31 cellular contexts compared by ENCODE assay signal in genomic region chr20:17797579-17797978, GRCh38.
"Had no signal": no experiment of that assay in that cellular context is flagged by ENCODE, and none has a peak within 500 bp of the region (broad histone marks: within the 10 kb centered on the region; RNA-seq: fewer than 3 reads in every experiment).

No MANE protein-coding gene starts in this region.

- H3K4me3 ChIP-seq: neural progenitor cell, ovary, psoas muscle, skin epidermis, smooth muscle cell, spleen, suprapubic skin, testis, tibial artery, transverse colon, upper lobe of right lung, uterus had no signal

- H3K36me3 Mint-ChIP-seq: natural killer cell treated with Interleukin-12 subunit alpha and Interleukin-12 subunit beta and Interleukin-15 and Interleukin-18, amount 100 ng/mL, for 72 hours; neural progenitor cell; type B pancreatic cell had no signal

- ATAC-seq: naive thymus-derived CD8-positive, alpha-beta T cell; natural killer cell treated with Interleukin-12 subunit alpha and Interleukin-12 subunit beta and Interleukin-15 and Interleukin-18, amount 100 ng/mL, for 72 hours; psoas muscle; right cardiac atrium; sciatic nerve; stimulated activated memory B cell treated with anti-CD40 and anti-IgM and Interleukin-4, amounts not matched to agents 10 μg/mL and 1 μg/mL and 100 μg/mL, for 72 hours; stimulated activated naive CD8-positive, alpha-beta T cell treated with anti-CD3 and anti-CD28 coated beads, Interleukin-15, amount 100 ng/mL, for 72 hours; stimulated activated naive CD8-positive, alpha-beta T cell treated with anti-CD3 and anti-CD28 coated beads, Interleukin-15, Interleukin-2, amounts not matched to agents 100 U/mL and 50 U/mL, for 24 hours; upper lobe of right lung had no signal

- H2AFZ ChIP-seq: neural progenitor cell had no signal

- H3K36me3 ChIP-seq: neural progenitor cell, ovary, spleen, suprapubic skin, tibial artery, transverse colon, upper lobe of right lung, uterus had no signal

- H3K4me3 Mint-ChIP-seq: naive thymus-derived CD8-positive, alpha-beta T cell; natural killer cell treated with Interleukin-12 subunit alpha and Interleukin-12 subunit beta and Interleukin-15 and Interleukin-18, amount 100 ng/mL, for 72 hours; neural progenitor cell; stimulated activated memory B cell treated with anti-CD40 and anti-IgM and Interleukin-4, amounts not matched to agents 10 μg/mL and 1 μg/mL and 100 μg/mL, for 72 hours; stimulated activated naive CD8-positive, alpha-beta T cell treated with anti-CD3 and anti-CD28 coated beads, Interleukin-15, amount 100 ng/mL, for 72 hours; type B pancreatic cell had no signal

- H3K27ac ChIP-seq: neural progenitor cell, ovary, psoas muscle, skin epidermis, spleen, suprapubic skin, testis, tibial artery, transverse colon, upper lobe of right lung had no signal

- H3K79me2 ChIP-seq: parathyroid adenoma had no signal

- H3K4me1 ChIP-seq: neural progenitor cell had no signal

- H3K27ac Mint-ChIP-seq: natural killer cell treated with Interleukin-12 subunit alpha and Interleukin-12 subunit beta and Interleukin-15 and Interleukin-18, amount 100 ng/mL, for 72 hours; neural progenitor cell; progenitor cell of endocrine pancreas; stimulated activated memory B cell treated with anti-CD40 and anti-IgM and Interleukin-4, amounts not matched to agents 10 μg/mL and 1 μg/mL and 100 μg/mL, for 72 hours; stimulated activated naive CD8-positive, alpha-beta T cell treated with anti-CD3 and anti-CD28 coated beads, Interleukin-15, amount 100 ng/mL, for 72 hours; type B pancreatic cell had no signal

- H3K4me2 ChIP-seq: neural progenitor cell, smooth muscle cell had no signal

- DNase-seq: occipital lobe; ovary; posterior cingulate gyrus; psoas muscle; right cardiac atrium; spleen; stimulated activated CD4-positive, alpha-beta T cell treated with anti-CD3 and anti-CD28 coated beads, Interleukin-12 subunit alpha, Interleukin-12 subunit beta, amount 100 ng/mL, for 4 hours; stimulated activated CD4-positive, alpha-beta T cell treated with anti-CD3 and anti-CD28 coated beads, Interleukin-1b, Interleukin-23, amount 100 ng/mL, for 48 hours; stimulated activated CD4-positive, alpha-beta T cell treated with anti-CD3 and anti-CD28 coated beads, Interleukin-4, amount 100 ng/mL, for 1 hour; stimulated activated CD4-positive, alpha-beta T cell treated with anti-CD3 and anti-CD28 coated beads, Interleukin-4, amount 100 ng/mL, for 4 hours; stimulated activated CD8-positive, alpha-beta memory T cell treated with anti-CD3 and anti-CD28 coated beads, Interleukin-4, amount 100 ng/mL, for 48 hours; stimulated activated naive CD4-positive, alpha-beta T cell; stimulated activated naive CD8-positive, alpha-beta T cell treated with anti-CD3 and anti-CD28 coated beads, Interleukin-15, amount 100 ng/mL, for 72 hours; stimulated activated naive CD8-positive, alpha-beta T cell treated with anti-CD3 and anti-CD28 coated beads, Interleukin-15, Interleukin-2, amounts not matched to agents 100 U/mL and 50 U/mL, for 24 hours; substantia nigra; testis; tibial artery; transverse colon; upper lobe of right lung; uterus had no signal

- H3K9ac ChIP-seq: neural progenitor cell, parathyroid adenoma had no signal

- H3K27me3 ChIP-seq: neural progenitor cell, ovary, spleen, suprapubic skin, testis, tibial artery, transverse colon, upper lobe of right lung, uterus had no signal

- H3K9me3 ChIP-seq: ovary, psoas muscle, suprapubic skin, testis, tibial artery, transverse colon, upper lobe of right lung, uterus had no signal

- H3K4me1 Mint-ChIP-seq: neural progenitor cell; stimulated activated memory B cell treated with anti-CD40 and anti-IgM and Interleukin-4, amounts not matched to agents 10 μg/mL and 1 μg/mL and 100 μg/mL, for 72 hours had no signal

- H3K27me3 Mint-ChIP-seq: type B pancreatic cell had no signal
